In genomic region chr2:158668394-158668793, GRCh38 we compare ENCODE assay signal across 24 cellular contexts.
DNase-seq lines count a peak whose midpoint lies in the region; ATAC-seq and TF ChIP-seq lines count a peak whose summit lies in the region.
"Had no signal": no experiment of that assay in that cellular context is flagged by ENCODE, and none has a peak within 500 bp of the region (broad histone marks: within the 10 kb centered on the region; RNA-seq: fewer than 3 reads in every experiment).

No MANE protein-coding gene starts in this region.

- no peaks in the 10 kb centered on the region for H3K4me1 Mint-ChIP-seq in natural killer cell
- H3K4me1 Mint-ChIP-seq: neural crest cell; stimulated activated memory B cell treated with anti-CD40 and anti-IgM and Interleukin-4, amounts not matched to agents 10 μg/mL and 1 μg/mL and 100 μg/mL, for 72 hours had no signal

- no peaks in the 10 kb centered on the region for H3K36me3 Mint-ChIP-seq in natural killer cell

- no peak overlapping the region for H3K9ac ChIP-seq in skeletal muscle tissue (ENCODE audit: low read depth in 1 of 3, low read length in 3 of 3)
- no peak overlapping the region for H3K9ac ChIP-seq in colonic mucosa (ENCODE audit: low read depth in 2 of 2, low read length in 2 of 2)

- H3K4me3 ChIP-seq in skeletal muscle tissue (ENCODE audit: low read length in 3 of 3) (no peak overlapping the region), colonic mucosa (no peak overlapping the region)
- H3K4me3 ChIP-seq: cardiac muscle cell, dorsolateral prefrontal cortex, MG63, SJCRH30 had no signal

- no peaks in the 10 kb centered on the region for H3K9me3 ChIP-seq in skeletal muscle tissue (ENCODE audit: control insufficient read depth in 3 of 3, low read length in 3 of 3)
- no peaks in the 10 kb centered on the region for H3K9me3 ChIP-seq in colonic mucosa
- H3K9me3 ChIP-seq: MG63, SJCRH30 had no signal

- intact Hi-C loops in left ventricle myocardium superior (cut with micrococcal nuclease) = no loop called here
- intact Hi-C loops in colonic mucosa (cut with DNase I) = no loop called here
- intact Hi-C loops in natural killer cell (cut with micrococcal nuclease) = no loop called here

- no peaks in the 10 kb centered on the region for H3K27me3 Mint-ChIP-seq in natural killer cell (ENCODE audit: low read depth in 2 of 2)
- H3K27me3 Mint-ChIP-seq: progenitor cell of endocrine pancreas; stimulated activated memory B cell treated with anti-CD40 and anti-IgM and Interleukin-4, amounts not matched to agents 10 μg/mL and 1 μg/mL and 100 μg/mL, for 72 hours had no signal

- H3K27ac ChIP-seq in skeletal muscle tissue (ENCODE audit: low read depth, low read length) (peak overlapping the region; percentile 54), colonic mucosa (no peak overlapping the region)
- H3K27ac ChIP-seq: cardiac muscle cell, SJCRH30 had no signal

- no peak overlapping the region for H3K4me3 Mint-ChIP-seq in natural killer cell
- H3K4me3 Mint-ChIP-seq: neural crest cell; stimulated activated memory B cell treated with anti-CD40 and anti-IgM and Interleukin-4, amounts not matched to agents 10 μg/mL and 1 μg/mL and 100 μg/mL, for 72 hours had no signal

- H3K27me3 ChIP-seq in skeletal muscle tissue (ENCODE audit: control insufficient read depth in 3 of 3, insufficient read depth in 3 of 3, low read length in 3 of 3) (no peaks in the 10 kb centered on the region), colonic mucosa (no peaks in the 10 kb centered on the region)
- H3K27me3 ChIP-seq: cardiac muscle cell, dorsolateral prefrontal cortex, MG63, SJCRH30 had no signal

- no peak overlapping the region for H3K27ac Mint-ChIP-seq in natural killer cell
- H3K27ac Mint-ChIP-seq: progenitor cell of endocrine pancreas; stimulated activated memory B cell treated with anti-CD40 and anti-IgM and Interleukin-4, amounts not matched to agents 10 μg/mL and 1 μg/mL and 100 μg/mL, for 72 hours had no signal

- H3K36me3 ChIP-seq in skeletal muscle tissue (ENCODE audit: control insufficient read depth in 3 of 3, insufficient read depth in 3 of 3, low read length in 3 of 3) = peaks cover 8 to 22% (median 9%) of the 10 kb centered on the region in 3 donors
- H3K36me3 ChIP-seq in colonic mucosa = peaks cover 6% of the 10 kb centered on the region

- no peaks in the 10 kb centered on the region for H3K9me3 Mint-ChIP-seq in natural killer cell
- H3K9me3 Mint-ChIP-seq: neural crest cell; stimulated activated memory B cell treated with anti-CD40 and anti-IgM and Interleukin-4, amounts not matched to agents 10 μg/mL and 1 μg/mL and 100 μg/mL, for 72 hours had no signal

- H3K4me1 ChIP-seq in skeletal muscle tissue (ENCODE audit: control insufficient read depth in 3 of 3, insufficient read depth in 3 of 3, low read length in 3 of 3) = peaks cover 0 to 12% (median 3%) of the 10 kb centered on the region in 3 donors
- no peaks in the 10 kb centered on the region for H3K4me1 ChIP-seq in colonic mucosa
- H3K4me1 ChIP-seq: SJCRH30 had no signal

- peak; percentile 18 for DNase-seq in amniotic epithelial cell (ENCODE audit: low read depth)
- peak; percentile 19 for DNase-seq in dermis blood vessel endothelial cell
- no peak for DNase-seq in left ventricle myocardium superior
- DNase-seq in colonic mucosa = no peak
- no peak for DNase-seq in natural killer cell
- no peak for DNase-seq in SW 1271 (lab: John Stamatoyannopoulos, UW)
- DNase-seq: activated CD4-positive, alpha-beta T cell treated with anti-CD3 and anti-CD28 coated beads, Interleukin-2, amount 50 U/mL, for 4 hours; activated CD8-positive, alpha-beta memory T cell treated with anti-CD3 and anti-CD28 coated beads, Interleukin-2, amount 50 U/mL, for 48 hours; activated effector memory CD4-positive, alpha-beta T cell treated with Interleukin-2 at 50 U/mL for 16 hours; dorsolateral prefrontal cortex; left colon; MG63; NCI-H1417 treated with DMSO at 0.1 percent for 48 hours; NCI-H510A; NK-92 treated with Interleukin-12 subunit alpha and Interleukin-12 subunit beta, amount 100 ng/mL, for 24 hours; SJCRH30; small intestine; T-helper 1 cell had no signal

- TF ChIP-seq CTCF in colonic mucosa (IDR thresholded peaks at IDR 0.05) (no peak), natural killer cell (IDR thresholded peaks at IDR 0.05) (no peak)

- peak; percentile 50 for ATAC-seq in left ventricle myocardium superior
- ATAC-seq in natural killer cell = no peak
- no peak for ATAC-seq in GM19395 (IDR thresholded peaks at IDR 0.05; ENCODE audit: unreplicated experiment)
- ATAC-seq: left colon; stimulated activated memory B cell treated with anti-CD40 and anti-IgM and Interleukin-4, amounts not matched to agents 10 μg/mL and 1 μg/mL and 100 μg/mL, for 72 hours had no signal

Comparison
In these comparisons a context has a peak if more than half of its experiments do, and no peak if none do; other contexts are left out.
1. DNase-seq: peak in amniotic epithelial cell (single experiment) and dermis blood vessel endothelial cell (single experiment); none in left ventricle myocardium superior (single experiment), colonic mucosa (single experiment), natural killer cell (single experiment) and SW 1271 (0 of 2).